ENCODE assay signal across 23 cellular contexts in the genomic region with DNA sequence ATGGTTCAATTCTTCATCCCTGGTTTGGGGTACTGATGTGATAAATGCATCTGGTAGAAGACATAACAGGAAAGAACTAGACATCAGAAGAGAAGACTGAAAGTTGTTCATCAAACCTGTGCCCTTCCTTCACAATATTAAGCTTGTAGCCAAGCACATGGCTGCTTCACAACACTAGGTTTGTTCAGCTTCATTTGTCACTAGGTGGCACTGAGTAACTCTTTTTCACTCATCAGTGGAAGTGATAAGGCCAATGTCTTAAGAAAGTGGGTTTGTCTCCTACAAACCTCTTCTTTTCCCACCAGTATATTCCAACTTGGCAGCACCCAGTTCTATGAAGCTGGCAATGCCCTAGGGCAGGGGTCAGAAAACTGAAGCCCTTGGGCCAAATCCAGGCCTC. TPM values are rescaled to one million over a fixed set of nuclear protein-coding genes. Genes with fewer than 3 reads are reported as not detected.
DNase-seq lines count a peak whose midpoint lies in the region; ATAC-seq, FAIRE-seq and TF ChIP-seq lines count a peak whose summit lies in the region.
"Had no signal": no experiment of that assay in that cellular context is flagged by ENCODE, and none has a peak within 500 bp of the region (broad histone marks: within the 10 kb centered on the region; RNA-seq: fewer than 3 reads in every experiment).

No MANE protein-coding gene starts in this region.

- no peak for TF ChIP-seq POLR2A in GM12891 (IDR thresholded peaks at IDR 0.05; ENCODE audit: low read depth, low read length)

- FAIRE-seq in GM12891 (lab: Jason Lieb, UNC): peak; percentile 26
- FAIRE-seq: keratinocyte had no signal

- no peak for ATAC-seq in GM21619 (IDR thresholded peaks at IDR 0.05; ENCODE audit: unreplicated experiment)

- in situ Hi-C loops in KBM-7 (cut with MboI; ENCODE audit: low pct_unique_long_range_greater_than_20kb, low sequenced_read_pairs): no loop called here

- DNase-seq in GM12891 (ENCODE audit: insufficient read length, low spot score) (no peak), KBM-7 (peak; percentile 15), RPMI7951 (ENCODE audit: low read depth) (peak; percentile 2), epithelial cell of esophagus (ENCODE audit: low read depth) (peak; percentile 26), activated gamma-delta T cell (lab: John Stamatoyannopoulos, UW) (no peak), SK-N-DZ (ENCODE audit: low spot score) (no peak)
- DNase-seq: activated CD4-positive, alpha-beta T cell treated with anti-CD3 and anti-CD28 coated beads, Interleukin-2, amount 50 U/mL, for 1 hour; activated gamma-delta T cell treated with Interleukin-2 at 50 U/mL for 16 hours; adrenal gland; AML-193; EL; hippocampal formation; NCI-H1694; NCI-H2227 treated with DMSO at 0.1 percent for 48 hours; NCI-H82; stimulated activated CD4-positive, alpha-beta T cell treated with anti-CD3 and anti-CD28 coated beads, Interleukin-2, amount 100 ng/mL, for 24 hours; SW 1271; tibial artery had no signal

- peak; percentile 24 for TF ChIP-seq CTCF in epithelial cell of esophagus (IDR thresholded peaks at IDR 0.05; ENCODE audit: insufficient read depth, low read depth, low read length, missing control alignments)

- no peak overlapping the region for H3K4me3 ChIP-seq in epithelial cell of esophagus (ENCODE audit: low read length)
- H3K4me3 ChIP-seq: adrenal gland, cardiac muscle cell, lung, skin epidermis, tibial artery had no signal

TF ChIP-seq in GM12891, 5 proteins besides CTCF, POLR2A, EP300 and RAD21:
- TF ChIP-seq TAF1 (IDR thresholded peaks at IDR 0.05; ENCODE audit: low read depth, low read length) (no peak), SPI1 (IDR thresholded peaks at IDR 0.05; ENCODE audit: low read depth, low read length) (no peak), POU2F2 (IDR thresholded peaks at IDR 0.05; ENCODE audit: low read depth, low read length) (no peak), POLR2AphosphoS5 (IDR thresholded peaks at IDR 0.05; ENCODE audit: low read depth, low read length) (no peak), PAX5 (IDR thresholded peaks at IDR 0.05; ENCODE audit: insufficient read depth, low read length, severe bottlenecking) (no peak)

RNA-seq across cellular contexts. Expression of gene ZNF484, which starts 26.9 kb away (rescaled TPM):
- 1.2 TPM for polyA plus RNA-seq in GM12891 (2012; ENCODE audit: low read depth, missing spikeins)
- 7.4 and 8.8 TPM in 2 replicates for total RNA-seq in RPMI7951 (2014; rRNA removed; shearing (Covaris generic))
- polyA plus RNA-seq in SK-N-DZ (2014; cell fraction: cytosol; rRNA removed): 3.3 and 3.6 TPM in 2 replicates
- polyA plus RNA-seq in SK-N-DZ (2014; cell fraction: nucleus; rRNA removed): 2.5 and 3.2 TPM in 2 replicates

Comparison
In these comparisons a context has a peak if more than half of its experiments do, and no peak if none do; other contexts are left out.
1. DNase-seq: peak in KBM-7 (single experiment), RPMI7951 (single experiment) and epithelial cell of esophagus (single experiment); none in GM12891 (single experiment), activated gamma-delta T cell (single experiment) and SK-N-DZ (single experiment).